Comparison of ENCODE assay signal across 1 cellular context in the genomic region with DNA sequence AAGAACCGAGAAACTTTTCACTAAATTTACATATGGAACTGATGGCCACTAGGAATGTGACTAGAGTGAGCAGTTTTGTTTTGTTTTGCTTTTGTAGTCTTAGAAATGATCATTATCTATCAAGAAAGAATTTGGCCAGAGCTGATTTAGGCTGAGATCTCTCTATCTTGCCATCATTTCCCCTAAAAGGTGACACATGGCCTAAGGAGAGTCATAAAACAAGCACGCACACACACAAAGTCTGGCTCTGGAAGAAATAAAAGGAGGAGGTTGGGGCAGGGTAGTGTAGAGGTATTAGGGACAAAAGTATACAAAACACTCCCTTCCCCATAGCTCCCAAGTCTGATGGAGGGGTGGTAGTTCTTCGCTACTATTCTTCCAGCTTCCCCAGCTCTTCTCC.
TF ChIP-seq lines count a peak whose summit lies in the region.

No MANE protein-coding gene starts in this region.

TF ChIP-seq in WTC11, 78 proteins besides CTCF, POLR2A, EP300 and RAD21 (continued from another document):
- no peak for TF ChIP-seq CREB1 (CRISPR knock-in tag; IDR thresholded peaks at IDR 0.05)
